In the genomic region with DNA sequence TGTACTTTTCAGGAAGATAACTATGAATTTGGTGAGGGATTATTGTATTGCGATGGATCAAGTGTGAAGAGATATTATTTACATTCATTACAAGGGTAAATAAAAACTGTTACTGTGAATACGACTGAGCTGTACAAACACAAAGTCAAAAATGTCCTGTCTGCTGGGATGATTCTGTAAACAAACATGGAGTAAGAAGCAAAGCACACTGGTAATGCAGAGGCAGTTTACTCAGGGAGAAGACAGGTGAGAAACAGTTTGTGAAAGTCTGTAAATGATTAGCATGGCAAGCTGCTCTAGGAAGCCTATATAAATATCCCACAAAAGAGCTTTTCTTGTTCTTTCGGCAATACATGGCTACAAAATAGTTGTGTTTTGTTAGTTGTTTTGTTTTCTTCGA, we compare ENCODE assay signal across 29 cellular contexts.
DNase-seq lines count a peak whose midpoint lies in the region; ATAC-seq and TF ChIP-seq lines count a peak whose summit lies in the region.
"Had no signal": no experiment of that assay in that cellular context is flagged by ENCODE, and none has a peak within 500 bp of the region (broad histone marks: within the 10 kb centered on the region; RNA-seq: fewer than 3 reads in every experiment).

No MANE protein-coding gene starts in this region.

- H4K20me1 ChIP-seq in GM23338 (replicated peaks; ENCODE audit: insufficient read depth): no peaks in the 10 kb centered on the region

- peaks cover 0 to 12% (median 0%) of the 10 kb centered on the region in 8 donors for H3K9me3 Mint-ChIP-seq in CD4-positive, alpha-beta memory T cell
- H3K9me3 Mint-ChIP-seq in GM23338: peaks cover 20% of the 10 kb centered on the region
- H3K9me3 Mint-ChIP-seq: dendritic cell treated with granulocyte-macrophage colony-stimulating factor and Interleukin-4, amounts not matched to agents 40 ng/mL and 50 ng/mL, for 4 days; T-helper 1 cell treated with Interleukin-12 subunit alpha and Interleukin-12 subunit beta and Interleukin-4 antibody, amounts not matched to agents 30 μg/mL and 1 μg/mL, for 36 hours had no signal

- no peaks in the 10 kb centered on the region for H3K27me3 ChIP-seq in A673 (replicated peaks; ENCODE audit: insufficient read depth, low read depth, low read length, poor library complexity)
- no peaks in the 10 kb centered on the region for H3K27me3 ChIP-seq in left lung
- H3K27me3 ChIP-seq in CD4-positive, alpha-beta memory T cell (ENCODE audit: insufficient read depth, low read length): no peaks in the 10 kb centered on the region
- no peaks in the 10 kb centered on the region for H3K27me3 ChIP-seq in GM23338 (ENCODE audit: insufficient read depth)
- no peaks in the 10 kb centered on the region for H3K27me3 ChIP-seq in ovary
- H3K27me3 ChIP-seq: ascending aorta, spleen, vagina had no signal

- CTCF ChIA-PET in A673 (lab: Charles Lee): interaction anchor here (0.9 kb wide), 1 partner anchor 330 kb away, joined by 4 read pairs; no protein-coding TSS in a partner anchor
- CTCF ChIA-PET in CD4-positive, alpha-beta memory T cell (lab: Charles Lee; ENCODE audit: partially characterized antibody): interaction anchor here (0.6 to 1.5 kb wide), 4 partner anchors 10 to 414 kb away, joined by 3 to 6 read pairs (median 4); no protein-coding TSS in a partner anchor

- TF ChIP-seq POLR2A in ovary (IDR thresholded peaks at IDR 0.05): no peak

- no peaks in the 10 kb centered on the region for H3F3A ChIP-seq in GM23338 (replicated peaks; ENCODE audit: low read depth)

- H3K9me2 ChIP-seq in GM23338 (ENCODE audit: insufficient read depth): no peaks in the 10 kb centered on the region

- peaks cover 18 to 39% of the 10 kb centered on the region in 2 donors for H3K36me3 Mint-ChIP-seq in CD4-positive, alpha-beta memory T cell
- peaks cover 32% of the 10 kb centered on the region for H3K36me3 Mint-ChIP-seq in GM23338 (ENCODE audit: low read depth)

- no peak overlapping the region for H3K27ac Mint-ChIP-seq in CD4-positive, alpha-beta memory T cell
- no peak overlapping the region for H3K27ac Mint-ChIP-seq in GM23338
- H3K27ac Mint-ChIP-seq: activated CD8-positive, alpha-beta memory T cell treated with anti-CD3 and anti-CD28 coated beads, Interleukin-2, amount 10 ng/mL, durations not matched to agents 7 days and 5 days; dendritic cell treated with granulocyte-macrophage colony-stimulating factor and Interleukin-4, amounts not matched to agents 40 ng/mL and 50 ng/mL, for 4 days; T-helper 1 cell treated with Interleukin-12 subunit alpha and Interleukin-12 subunit beta and Interleukin-4 antibody, amounts not matched to agents 30 μg/mL and 1 μg/mL, for 36 hours had no signal

- BruUV-seq in A673 (replicated peaks; lab: Mats Ljungman, UMichigan): no TSS peak

- 44 to 68% (median 58%) methylated on average over 4 of the region's 4 CpGs for WGBS in ovary, 3 donors

- no peaks in the 10 kb centered on the region for H3K36me3 ChIP-seq in A673 (ENCODE audit: insufficient read depth, low read length, poor library complexity, severe bottlenecking)
- H3K36me3 ChIP-seq in left lung: no peaks in the 10 kb centered on the region
- no peaks in the 10 kb centered on the region for H3K36me3 ChIP-seq in CD4-positive, alpha-beta memory T cell (ENCODE audit: insufficient read depth, low read length)
- no peaks in the 10 kb centered on the region for H3K36me3 ChIP-seq in GM23338 (ENCODE audit: insufficient read depth)
- no peaks in the 10 kb centered on the region for H3K36me3 ChIP-seq in ovary
- H3K36me3 ChIP-seq: ascending aorta, spleen, thoracic aorta, vagina, WERI-Rb-1 had no signal

- ATAC-seq in left lung (peak; percentile 50), GM23338 (no peak)
- ATAC-seq: activated CD8-positive, alpha-beta memory T cell treated with anti-CD3 and anti-CD28 coated beads, Interleukin-2, amount 10 ng/mL, durations not matched to agents 7 days and 5 days; naive thymus-derived CD4-positive, alpha-beta T cell had no signal

- DNase-seq in A673 (ENCODE audit: low spot score): no peak
- DNase-seq in NCI-H1930 (lab: John Stamatoyannopoulos, UW): peak; percentile 23 to 38
- no peak for DNase-seq in left lung
- no peak for DNase-seq in AML-193 (lab: John Stamatoyannopoulos, UW)
- no peak for DNase-seq in CD4-positive, alpha-beta memory T cell
- DNase-seq in GM23338 (ENCODE audit: low spot score): no peak
- DNase-seq in ovary: no peak
- DNase-seq: activated CD4-positive, alpha-beta T cell treated with anti-CD3 and anti-CD28 coated beads, Interleukin-2, amount 50 U/mL, for 1 hour; activated CD8-positive, alpha-beta memory T cell treated with anti-CD3 and anti-CD28 coated beads, Interleukin-2, amount 10 ng/mL, durations not matched to agents 7 days and 5 days; activated naive CD4-positive, alpha-beta T cell treated with anti-CD3 and anti-CD28 coated beads, Interleukin-2, amount 50 U/mL, for 16 hours; C1 segment of cervical spinal cord; Calu3; caudate nucleus; H9; IMR-90; naive thymus-derived CD4-positive, alpha-beta T cell; NCI-H1092; NCI-H2081; NCI-H446 treated with DMSO at 0.1 percent for 48 hours; occipital lobe; spleen; stimulated activated naive CD4-positive, alpha-beta T cell treated with Interleukin-2 at 50 U/mL for 16 hours; WERI-Rb-1 had no signal

- no peak overlapping the region for H3K4me3 Mint-ChIP-seq in CD4-positive, alpha-beta memory T cell
- no peak overlapping the region for H3K4me3 Mint-ChIP-seq in GM23338
- H3K4me3 Mint-ChIP-seq: activated CD8-positive, alpha-beta memory T cell treated with anti-CD3 and anti-CD28 coated beads, Interleukin-2, amount 10 ng/mL, durations not matched to agents 7 days and 5 days; dendritic cell treated with granulocyte-macrophage colony-stimulating factor and Interleukin-4, amounts not matched to agents 40 ng/mL and 50 ng/mL, for 4 days; H9; naive thymus-derived CD4-positive, alpha-beta T cell; T-helper 1 cell treated with Interleukin-12 subunit alpha and Interleukin-12 subunit beta and Interleukin-4 antibody, amounts not matched to agents 30 μg/mL and 1 μg/mL, for 36 hours had no signal

- no peak overlapping the region for H3K4me2 ChIP-seq in GM23338

- H3K79me2 ChIP-seq in GM23338 (replicated peaks; ENCODE audit: insufficient read depth): no peaks in the 10 kb centered on the region

- intact Hi-C loops in A673 (cut with micrococcal nuclease; ENCODE audit: unreplicated experiment) (no loop called here), left lung (cut with DNase I) (no loop called here), ovary (cut with DNase I) (no loop called here)
- intact Hi-C loops in CD4-positive, alpha-beta memory T cell (cut with micrococcal nuclease): no loop called here

- TF ChIP-seq CTCF in A673 (conservative IDR thresholded peaks at IDR 0.05; ENCODE audit: low read depth, low read length) (no peak), left lung (IDR thresholded peaks at IDR 0.05) (no peak), GM23338 (conservative IDR thresholded peaks at IDR 0.05; ENCODE audit: low read depth in 2 of 2) (no peak), ovary (IDR thresholded peaks at IDR 0.05) (no peak)

- H3K9me3 ChIP-seq in A673 (ENCODE audit: low read depth, low read length, poor library complexity, severe bottlenecking) (no peaks in the 10 kb centered on the region), left lung (no peaks in the 10 kb centered on the region), ovary (no peaks in the 10 kb centered on the region)
- no peaks in the 10 kb centered on the region for H3K9me3 ChIP-seq in CD4-positive, alpha-beta memory T cell (ENCODE audit: control insufficient read depth in 1 of 2, low read length in 2 of 2)
- H3K9me3 ChIP-seq: ascending aorta, spleen, thoracic aorta, vagina had no signal

- H3K27ac ChIP-seq in A673 (ENCODE audit: low read depth, low read length, poor library complexity, severe bottlenecking) (peak overlapping the region; percentile 24), angular gyrus (ENCODE audit: low read depth, low read length) (peak overlapping the region; percentile 26), left lung (peak overlapping the region in 1 of 2 donors; percentile 16), GM23338 (ENCODE audit: low read depth) (no peak overlapping the region; the same call in 1 of the 2 replicates), ovary (no peak overlapping the region)
- no peak overlapping the region for H3K27ac ChIP-seq in CD4-positive, alpha-beta memory T cell (ENCODE audit: low read depth, low read length)
- H3K27ac ChIP-seq: ascending aorta, spleen, thoracic aorta, vagina, WERI-Rb-1 had no signal

- peaks cover 3% of the 10 kb centered on the region for H3K4me1 ChIP-seq in A673 (ENCODE audit: insufficient read depth, low read length, poor library complexity, severe bottlenecking)
- no peaks in the 10 kb centered on the region for H3K4me1 ChIP-seq in left lung
- H3K4me1 ChIP-seq in CD4-positive, alpha-beta memory T cell (ENCODE audit: insufficient read depth, low read length): peaks cover 6% of the 10 kb centered on the region
- H3K4me1 ChIP-seq in GM23338 (ENCODE audit: insufficient read depth): no peaks in the 10 kb centered on the region
- H3K4me1 ChIP-seq in ovary (ENCODE audit: insufficient read depth): no peaks in the 10 kb centered on the region
- H3K4me1 ChIP-seq: ascending aorta, vagina had no signal

- TF ChIP-seq EP300 in ovary (IDR thresholded peaks at IDR 0.05): no peak

- H3K4me1 Mint-ChIP-seq in CD4-positive, alpha-beta memory T cell: peaks cover 0 to 17% (median 10%) of the 10 kb centered on the region in 4 donors
- H3K4me1 Mint-ChIP-seq in GM23338: no peaks in the 10 kb centered on the region
- H3K4me1 Mint-ChIP-seq: activated CD8-positive, alpha-beta memory T cell treated with anti-CD3 and anti-CD28 coated beads, Interleukin-2, amount 10 ng/mL, durations not matched to agents 7 days and 5 days; H9 had no signal

- H2AFZ ChIP-seq in GM23338: no peak overlapping the region

- POLR2A ChIA-PET in A673 (lab: Charles Lee; ENCODE audit: low non-redundant PET): no interaction called here
- POLR2A ChIA-PET in CD4-positive, alpha-beta memory T cell (lab: Charles Lee; ENCODE audit: partially characterized antibody): no interaction called here

- no peaks in the 10 kb centered on the region for H3K27me3 Mint-ChIP-seq in CD4-positive, alpha-beta memory T cell
- no peaks in the 10 kb centered on the region for H3K27me3 Mint-ChIP-seq in GM23338 (ENCODE audit: insufficient read depth, low read depth, poor library complexity)
- H3K27me3 Mint-ChIP-seq: activated CD8-positive, alpha-beta memory T cell treated with anti-CD3 and anti-CD28 coated beads, Interleukin-2, amount 10 ng/mL, durations not matched to agents 7 days and 5 days; dendritic cell treated with granulocyte-macrophage colony-stimulating factor and Interleukin-4, amounts not matched to agents 40 ng/mL and 50 ng/mL, for 4 days; naive thymus-derived CD4-positive, alpha-beta T cell had no signal

- H3K4me3 ChIP-seq in A673 (ENCODE audit: low read depth, low read length, poor library complexity, severe bottlenecking) (no peak overlapping the region), left lung (no peak overlapping the region), GM23338 (no peak overlapping the region), ovary (no peak overlapping the region)
- no peak overlapping the region for H3K4me3 ChIP-seq in CD4-positive, alpha-beta memory T cell (ENCODE audit: low read length in 2 of 2)
- H3K4me3 ChIP-seq: ascending aorta, spleen, thoracic aorta, vagina had no signal

TF ChIP-seq in GM23338, 12 proteins besides CTCF, POLR2A, EP300 and RAD21 (continues in another document):
- TF ChIP-seq EZH2phosphoT487 (IDR thresholded peaks at IDR 0.05; ENCODE audit: unreplicated experiment) (no peak), ZNF114 (CRISPR knock-in tag; IDR thresholded peaks at IDR 0.05) (no peak)

Comparison
In these comparisons a context has a peak if more than half of its experiments do, and no peak if none do; other contexts are left out.
1. DNase-seq: peak in NCI-H1930 (2 of 2); none in A673 (single experiment), left lung (0 of 2), AML-193 (0 of 2), CD4-positive, alpha-beta memory T cell (0 of 5), GM23338 (single experiment) and ovary (0 of 5).
2. H3K27ac ChIP-seq: peak in A673 (single experiment) and angular gyrus (single experiment); none in CD4-positive, alpha-beta memory T cell (single experiment), GM23338 (single experiment) and ovary (0 of 2).